ENCODE assay signal across 11 cellular contexts in the genomic region with DNA sequence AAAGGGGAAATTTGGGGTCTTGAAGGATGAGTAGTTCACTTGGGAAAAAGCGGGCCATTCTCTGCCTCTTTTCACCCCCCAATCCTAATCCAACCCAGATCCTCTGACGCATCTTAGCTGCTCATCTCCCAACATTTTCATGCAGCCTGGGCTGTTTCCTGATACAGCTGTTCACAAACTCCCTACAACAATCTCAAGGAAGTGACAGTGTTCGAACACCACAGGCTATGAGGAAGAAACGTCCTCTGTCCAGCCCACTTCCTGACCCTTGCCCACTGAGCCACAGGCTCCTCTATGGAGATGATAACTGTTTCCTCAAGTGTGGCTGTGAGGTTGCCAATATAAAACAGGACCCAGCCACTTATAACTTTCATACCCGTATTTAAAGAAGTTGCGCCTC. TPM values are rescaled to one million over a fixed set of nuclear protein-coding genes. Genes with fewer than 3 reads are reported as not detected.
DNase-seq lines count a peak whose midpoint lies in the region; ATAC-seq and TF ChIP-seq lines count a peak whose summit lies in the region.
"Had no signal": no experiment of that assay in that cellular context is flagged by ENCODE, and none has a peak within 500 bp of the region (broad histone marks: within the 10 kb centered on the region; RNA-seq: fewer than 3 reads in every experiment).

No MANE protein-coding gene starts in this region.

- no peak overlapping the region for H3K9ac ChIP-seq in mesendoderm (ENCODE audit: low read length)

- no peaks in the 10 kb centered on the region for H3K9me3 Mint-ChIP-seq in WTC11

- no peak overlapping the region for H2BK15ac ChIP-seq in mesendoderm (replicated peaks; ENCODE audit: low read depth)

- no peak overlapping the region for H2BK5ac ChIP-seq in mesendoderm (ENCODE audit: low read length)

- no peak overlapping the region for H2BK120ac ChIP-seq in mesendoderm (ENCODE audit: low read depth, low read length)

- H3K4me3 Mint-ChIP-seq in WTC11 = peak overlapping the region; percentile 49

- DNase-seq in Ammon's horn (ENCODE audit: low spot score) = peak; percentile 32
- peak; percentile 77 for DNase-seq in GDM1 (lab: John Stamatoyannopoulos, UW)
- no peak for DNase-seq in WTC11 (ENCODE audit: low spot score)
- no peak for DNase-seq in mesendoderm
- DNase-seq in HuH-7.5 (ENCODE audit: low spot score) = no peak
- no peak for DNase-seq in putamen (ENCODE audit: low spot score)
- DNase-seq in NCI-H1436 treated with DMSO at 0.1 percent for 48 hours (lab: John Stamatoyannopoulos, UW) = no peak
- DNase-seq: NCI-H2227 treated with DMSO at 0.1 percent for 48 hours had no signal

- H3K27me3 ChIP-seq in mesendoderm (ENCODE audit: insufficient read depth, low read length, poor library complexity) = no peaks in the 10 kb centered on the region

- H3K36me3 ChIP-seq in mesendoderm (ENCODE audit: control insufficient read depth, insufficient read depth, low read length) = no peaks in the 10 kb centered on the region
- H3K36me3 ChIP-seq: ovary had no signal

- no peak overlapping the region for H4K8ac ChIP-seq in mesendoderm (ENCODE audit: low read depth, low read length)

- no peaks in the 10 kb centered on the region for H3K79me2 ChIP-seq in mesendoderm (ENCODE audit: control insufficient read depth, insufficient read depth, low read length)

- no peak overlapping the region for H3K27ac Mint-ChIP-seq in WTC11

- peak overlapping the region; percentile 34 for H3K56ac ChIP-seq in mesendoderm (ENCODE audit: low read length)

- ATAC-seq in WTC11 (no peak), HG03139 (IDR thresholded peaks at IDR 0.05; ENCODE audit: unreplicated experiment) (no peak)

- H3K4me2 ChIP-seq in mesendoderm (ENCODE audit: low read length) = no peak overlapping the region

- H3K4me3 ChIP-seq in mesendoderm (ENCODE audit: low read length) = no peak overlapping the region
- H3K4me3 ChIP-seq: ovary had no signal

- POLR2A ChIA-PET in WTC11 (lab: Charles Lee) = no interaction called here

- no peak overlapping the region for H3K27ac ChIP-seq in mesendoderm (ENCODE audit: low read depth, low read length)
- H3K27ac ChIP-seq: ovary had no signal

- H3K27me3 Mint-ChIP-seq in WTC11 (ENCODE audit: low read depth) = peaks cover 25% of the 10 kb centered on the region

- no peak overlapping the region for H2AK5ac ChIP-seq in mesendoderm (ENCODE audit: low read length)

- WGBS in mesendoderm (ENCODE audit: extremely low coverage, insufficient coverage, low lambda C conversion rate) = no CpG with 5 or more reads among the region's 6 CpGs

- H3K18ac ChIP-seq in mesendoderm (ENCODE audit: low read length) = no peak overlapping the region

- no peak overlapping the region for H4K5ac ChIP-seq in mesendoderm (ENCODE audit: low read length)

- no peaks in the 10 kb centered on the region for H3K79me1 ChIP-seq in mesendoderm (ENCODE audit: low read length)

- H3K4me1 ChIP-seq in mesendoderm (ENCODE audit: control insufficient read depth, low read depth, low read length) = no peaks in the 10 kb centered on the region

- no peak for TF ChIP-seq CTCF in WTC11 (IDR thresholded peaks at IDR 0.05)

- CTCF ChIA-PET in WTC11 (lab: Charles Lee) = interaction anchor here (0.6 to 1.1 kb wide), 4 partner anchors 59 to 151 kb away, joined by 3 to 6 read pairs (median 4); a partner anchor contains a TSS

- H3K23ac ChIP-seq in mesendoderm (ENCODE audit: low read length) = no peak overlapping the region

- peaks cover 26% of the 10 kb centered on the region for H3K4me1 Mint-ChIP-seq in WTC11

- H3K36me3 Mint-ChIP-seq in WTC11 = no peaks in the 10 kb centered on the region

- no peak overlapping the region for H3K4ac ChIP-seq in mesendoderm (ENCODE audit: low read depth, low read length)

TF ChIP-seq in WTC11, 78 proteins besides CTCF, POLR2A, EP300 and RAD21:
- TF ChIP-seq ZNF396 (CRISPR knock-in tag; IDR thresholded peaks at IDR 0.05; ENCODE audit: borderline replicate concordance) (no peak), NFATC4 (CRISPR knock-in tag; IDR thresholded peaks at IDR 0.05) (no peak), EMX1 (CRISPR knock-in tag; IDR thresholded peaks at IDR 0.05) (no peak), GRHL2 (CRISPR knock-in tag; IDR thresholded peaks at IDR 0.05; ENCODE audit: insufficient replicate concordance, severe bottlenecking) (no peak), CREM (CRISPR knock-in tag; IDR thresholded peaks at IDR 0.05) (no peak)
- TF ChIP-seq, protein P1, sequence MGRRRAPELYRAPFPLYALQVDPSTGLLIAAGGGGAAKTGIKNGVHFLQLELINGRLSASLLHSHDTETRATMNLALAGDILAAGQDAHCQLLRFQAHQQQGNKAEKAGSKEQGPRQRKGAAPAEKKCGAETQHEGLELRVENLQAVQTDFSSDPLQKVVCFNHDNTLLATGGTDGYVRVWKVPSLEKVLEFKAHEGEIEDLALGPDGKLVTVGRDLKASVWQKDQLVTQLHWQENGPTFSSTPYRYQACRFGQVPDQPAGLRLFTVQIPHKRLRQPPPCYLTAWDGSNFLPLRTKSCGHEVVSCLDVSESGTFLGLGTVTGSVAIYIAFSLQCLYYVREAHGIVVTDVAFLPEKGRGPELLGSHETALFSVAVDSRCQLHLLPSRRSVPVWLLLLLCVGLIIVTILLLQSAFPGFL (CRISPR knock-in tag; IDR thresholded peaks at IDR 0.05; ENCODE audit: borderline replicate concordance) = no peak
- TF ChIP-seq, protein P2, sequence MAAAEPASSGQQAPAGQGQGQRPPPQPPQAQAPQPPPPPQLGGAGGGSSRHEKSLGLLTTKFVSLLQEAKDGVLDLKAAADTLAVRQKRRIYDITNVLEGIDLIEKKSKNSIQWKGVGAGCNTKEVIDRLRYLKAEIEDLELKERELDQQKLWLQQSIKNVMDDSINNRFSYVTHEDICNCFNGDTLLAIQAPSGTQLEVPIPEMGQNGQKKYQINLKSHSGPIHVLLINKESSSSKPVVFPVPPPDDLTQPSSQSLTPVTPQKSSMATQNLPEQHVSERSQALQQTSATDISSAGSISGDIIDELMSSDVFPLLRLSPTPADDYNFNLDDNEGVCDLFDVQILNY (CRISPR knock-in tag; IDR thresholded peaks at IDR 0.05) = no peak
- TF ChIP-seq, protein P3, sequence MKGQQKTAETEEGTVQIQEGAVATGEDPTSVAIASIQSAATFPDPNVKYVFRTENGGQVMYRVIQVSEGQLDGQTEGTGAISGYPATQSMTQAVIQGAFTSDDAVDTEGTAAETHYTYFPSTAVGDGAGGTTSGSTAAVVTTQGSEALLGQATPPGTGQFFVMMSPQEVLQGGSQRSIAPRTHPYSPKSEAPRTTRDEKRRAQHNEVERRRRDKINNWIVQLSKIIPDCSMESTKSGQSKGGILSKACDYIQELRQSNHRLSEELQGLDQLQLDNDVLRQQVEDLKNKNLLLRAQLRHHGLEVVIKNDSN (CRISPR knock-in tag; IDR thresholded peaks at IDR 0.05) = no peak
- TF ChIP-seq, protein P4, sequence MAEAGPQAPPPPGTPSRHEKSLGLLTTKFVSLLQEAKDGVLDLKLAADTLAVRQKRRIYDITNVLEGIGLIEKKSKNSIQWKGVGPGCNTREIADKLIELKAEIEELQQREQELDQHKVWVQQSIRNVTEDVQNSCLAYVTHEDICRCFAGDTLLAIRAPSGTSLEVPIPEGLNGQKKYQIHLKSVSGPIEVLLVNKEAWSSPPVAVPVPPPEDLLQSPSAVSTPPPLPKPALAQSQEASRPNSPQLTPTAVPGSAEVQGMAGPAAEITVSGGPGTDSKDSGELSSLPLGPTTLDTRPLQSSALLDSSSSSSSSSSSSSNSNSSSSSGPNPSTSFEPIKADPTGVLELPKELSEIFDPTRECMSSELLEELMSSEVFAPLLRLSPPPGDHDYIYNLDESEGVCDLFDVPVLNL (CRISPR knock-in tag; IDR thresholded peaks at IDR 0.05; ENCODE audit: borderline replicate concordance, low read depth) = no peak

RNA-seq across cellular contexts. Expression of a gene that starts 16.2 kb away (rescaled TPM):
- total RNA-seq in WTC11 (2021) = 15.9 to 19.4 TPM (median 19.1 TPM) in 3 replicates
- 3.1 TPM for polyA plus RNA-seq in mesendoderm (2013, experiment 1 of 2)
- 2.8 TPM for polyA plus RNA-seq in mesendoderm (2013, experiment 2 of 2)

RNA-seq across cellular contexts. Expression of a gene that starts 26.2 kb away (rescaled TPM):
- total RNA-seq in WTC11 (2021) = 70.4 to 72.6 TPM (median 71.9 TPM) in 3 replicates
- polyA plus RNA-seq in mesendoderm (2013, experiment 1 of 2) = 43.5 TPM
- 40.5 TPM for polyA plus RNA-seq in mesendoderm (2013, experiment 2 of 2)

RNA-seq across cellular contexts. Expression of a gene that starts 40.0 kb away (rescaled TPM):
- 1.1 to 1.4 TPM (median 1.1 TPM) in 3 replicates for total RNA-seq in WTC11 (2021)
- 0.34 TPM for polyA plus RNA-seq in mesendoderm (2013, experiment 1 of 2)
- 0.32 TPM for polyA plus RNA-seq in mesendoderm (2013, experiment 2 of 2)

RNA-seq across cellular contexts. Expression of a gene that starts 49.6 kb away (rescaled TPM):
- total RNA-seq in WTC11 (2021) = 59.8 to 67.2 TPM (median 61.6 TPM) in 3 replicates
- polyA plus RNA-seq in mesendoderm (2013, experiment 1 of 2) = 35.4 TPM
- polyA plus RNA-seq in mesendoderm (2013, experiment 2 of 2) = 37.3 TPM

RNA-seq across cellular contexts. Expression of a gene that starts 56.6 kb away (rescaled TPM):
- total RNA-seq in WTC11 (2021) = 0.96 to 2.1 TPM (median 1.3 TPM) in 3 replicates
- polyA plus RNA-seq in mesendoderm (2013, experiment 1 of 2) = 0.14 TPM
- polyA plus RNA-seq in mesendoderm (2013, experiment 2 of 2) = 0.24 TPM
- total RNA-seq: M059J had no signal

Comparison
In these comparisons a context has a peak if more than half of its experiments do, and no peak if none do; other contexts are left out.
1. DNase-seq: peak in Ammon's horn (single experiment) and GDM1 (single experiment); none in WTC11 (single experiment), mesendoderm (single experiment), HuH-7.5 (single experiment), putamen (single experiment) and NCI-H1436 treated with DMSO at 0.1 percent for 48 hours (single experiment).